In genomic region chr5:127290019-127290945, GRCh38 we compare ENCODE assay signal across 8 cellular contexts. TPM values are rescaled to one million over a fixed set of nuclear protein-coding genes. Genes with fewer than 3 reads are reported as not detected.
DNase-seq lines count a peak whose midpoint lies in the region; ATAC-seq and TF ChIP-seq lines count a peak whose summit lies in the region.

Gene MEGF10, plus strand, starts transcription at chr5:127290796. Its CDS starts 40,513 bp downstream, at chr5:127331309.

- peak within 1 kb of the TSS; percentile 51 to 66 for H3K4me3 Mint-ChIP-seq in stimulated activated naive B cell treated with anti-CD40 and anti-IgM and Interleukin-4, amounts not matched to agents 10 μg/mL and 1 μg/mL and 100 μg/mL, for 72 hours

- peaks cover 0 to 6% of the 10 kb centered on the region in 2 donors for H3K9me3 Mint-ChIP-seq in stimulated activated naive B cell treated with anti-CD40 and anti-IgM and Interleukin-4, amounts not matched to agents 10 μg/mL and 1 μg/mL and 100 μg/mL, for 72 hours

- peaks cover 11 to 21% of the 10 kb centered on the region in 2 donors for H3K4me1 Mint-ChIP-seq in stimulated activated naive B cell treated with anti-CD40 and anti-IgM and Interleukin-4, amounts not matched to agents 10 μg/mL and 1 μg/mL and 100 μg/mL, for 72 hours

- H3K27me3 ChIP-seq in kidney epithelial cell (ENCODE audit: control insufficient read depth, insufficient read depth, low read length) = peaks cover 4% of the 10 kb centered on the region

- TF ChIP-seq CTCF in AG04449 (IDR thresholded peaks at IDR 0.05; ENCODE audit: insufficient read depth, low read length, missing control alignments) (peak; percentile 77), GM13976 (IDR thresholded peaks at IDR 0.05; ENCODE audit: borderline replicate concordance, control extremely low read depth, extremely low read depth, insufficient read depth, missing control alignments) (peak; percentile 63), cardiac fibroblast (IDR thresholded peaks at IDR 0.05; ENCODE audit: low read depth, low read length) (peak; percentile 78), kidney epithelial cell (IDR thresholded peaks at IDR 0.05; ENCODE audit: insufficient read depth, low read length, poor library complexity, severe bottlenecking) (peak; percentile 83)

- peaks cover 64 to 88% of the 10 kb centered on the region in 2 donors for H3K27me3 Mint-ChIP-seq in stimulated activated naive B cell treated with anti-CD40 and anti-IgM and Interleukin-4, amounts not matched to agents 10 μg/mL and 1 μg/mL and 100 μg/mL, for 72 hours

- H3K4me3 ChIP-seq in AG04449 (ENCODE audit: low read depth, low read length) (peak within 1 kb of the TSS; percentile 44), cardiac fibroblast (replicated peaks in 1 of 2; ENCODE audit: low read depth in 2 of 2, low read length in 2 of 2) (peak within 1 kb of the TSS; percentile 43 to 44), kidney epithelial cell (ENCODE audit: low read depth, low read length) (peak within 1 kb of the TSS; percentile 55)

- CTCF ChIA-PET in AG04449 (lab: Yijun Ruan, JAX) = interaction anchor here (0.6 to 5.6 kb wide), 7 partner anchors 9 to 201 kb away, joined by 3 to 57 read pairs (median 4); no protein-coding TSS in a partner anchor

- peak; percentile 71 to 78 for ATAC-seq in stimulated activated naive B cell treated with anti-CD40 and anti-IgM and Interleukin-4, amounts not matched to agents 10 μg/mL and 1 μg/mL and 100 μg/mL, for 72 hours (replicated peaks)

- no peak within 1 kb of the TSS for H3K27ac Mint-ChIP-seq in stimulated activated naive B cell treated with anti-CD40 and anti-IgM and Interleukin-4, amounts not matched to agents 10 μg/mL and 1 μg/mL and 100 μg/mL, for 72 hours

- H3K36me3 ChIP-seq in kidney epithelial cell (ENCODE audit: control insufficient read depth, insufficient read depth, low read length) = no peaks in the 10 kb centered on the region

- no peaks in the 10 kb centered on the region for H3K36me3 Mint-ChIP-seq in stimulated activated naive B cell treated with anti-CD40 and anti-IgM and Interleukin-4, amounts not matched to agents 10 μg/mL and 1 μg/mL and 100 μg/mL, for 72 hours

- POLR2A ChIA-PET in AG04449 (lab: Yijun Ruan, JAX) = no interaction called here

- in situ Hi-C loops in GM13976 (cut with MboI; ENCODE audit: low sequenced_read_pairs, unreplicated experiment) = no loop called here

- DNase-seq in AG04449 (ENCODE audit: low read depth, low spot score) = no peak
- peak; percentile 65 for DNase-seq in GM13976 (ENCODE audit: low spot score)
- peak; percentile 7 for DNase-seq in NCI-H460 (ENCODE audit: extremely low read depth, low read depth)
- DNase-seq in cardiac fibroblast (ENCODE audit: low read depth in 2 of 2) = peak; percentile 48 to 65
- DNase-seq in kidney epithelial cell (ENCODE audit: low read depth) = no peak
- peak; percentile 9 for DNase-seq in stimulated activated naive B cell treated with anti-CD40 and anti-IgM and Interleukin-4, amounts not matched to agents 10 μg/mL and 1 μg/mL and 100 μg/mL, for 72 hours
- DNase-seq in SIG-M5 treated with dmso at 0.1 percent for 504 hours (lab: John Stamatoyannopoulos, UW; ENCODE audit: unreplicated experiment) = no peak
- DNase-seq in LoVo (ENCODE audit: low spot score) = no peak

RNA-seq across cellular contexts. Expression of gene MEGF10, which starts in this region (rescaled TPM):
- total RNA-seq in NCI-H460 (2014; rRNA removed; shearing (Covaris generic)) = 0.02 TPM in 1 of 2 replicates, not detected in the other
- not detected in 2 replicates for polyA plus RNA-seq in NCI-H460 (2014; cell fraction: nucleus; rRNA removed)
- 0.96 and 1.3 TPM in 2 replicates for total RNA-seq in kidney epithelial cell

Comparison
In these comparisons a context has a peak if more than half of its experiments do, and no peak if none do; other contexts are left out.
1. Peak in DNase-seq in NCI-H460; RNA of the gene not detected or under 1 TPM.
2. DNase-seq: peak in GM13976 (single experiment), cardiac fibroblast (2 of 2) and stimulated activated naive B cell treated with anti-CD40 and anti-IgM and Interleukin-4, amounts not matched to agents 10 μg/mL and 1 μg/mL and 100 μg/mL, for 72 hours (single experiment); none in AG04449 (single experiment), kidney epithelial cell (single experiment), SIG-M5 treated with dmso at 0.1 percent for 504 hours (single experiment) and LoVo (single experiment).
3. Peak in every context shown above with its lines, with median percentiles within 50 percentile points of each other: H3K4me3 ChIP-seq and CTCF ChIP-seq.